23 cellular contexts compared by ENCODE assay signal in the genomic region with DNA sequence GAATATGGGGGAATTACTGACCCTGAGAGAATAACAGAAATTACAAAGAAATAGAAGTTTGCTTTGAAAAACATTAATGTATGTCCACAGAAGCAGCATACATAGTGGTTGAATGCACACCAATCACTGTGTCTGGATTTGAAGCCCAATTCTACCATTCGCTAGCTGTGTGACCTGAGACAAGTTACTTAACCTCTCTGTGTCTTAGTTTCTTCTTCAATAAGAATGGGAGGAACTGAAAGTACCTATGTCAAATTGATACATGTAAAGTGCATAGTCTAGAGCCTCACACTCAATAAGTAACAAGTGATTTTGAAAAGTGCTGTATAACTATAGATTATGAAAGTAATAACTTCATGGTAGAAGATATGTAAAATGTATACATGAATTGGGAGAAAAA.
A peak's percentile ranks its signal among the peaks of the same experiment; 100 is the strongest.
DNase-seq lines count a peak whose midpoint lies in the region; ATAC-seq, FAIRE-seq and TF ChIP-seq lines count a peak whose summit lies in the region.
"Had no signal": no experiment of that assay in that cellular context is flagged by ENCODE, and none has a peak within 500 bp of the region (broad histone marks: within the 10 kb centered on the region; RNA-seq: fewer than 3 reads in every experiment).

No MANE protein-coding gene starts in this region.

- no peak overlapping the region for H3K4me2 ChIP-seq in astrocyte (ENCODE audit: low read length)
- H3K4me2 ChIP-seq: KMS-11 had no signal

- TF ChIP-seq CTCF in astrocyte (IDR thresholded peaks at IDR 0.05; ENCODE audit: insufficient read depth, low read depth, low read length), result no peak
- TF ChIP-seq CTCF in osteocyte (IDR thresholded peaks at IDR 0.05), result no peak
- TF ChIP-seq CTCF in GM20000 (IDR thresholded peaks at IDR 0.05; ENCODE audit: extremely low read depth, missing control alignments), result no peak

- peaks cover 84% of the 10 kb centered on the region for H3K79me2 ChIP-seq in astrocyte (ENCODE audit: insufficient read depth, low read length)
- H3K79me2 ChIP-seq: parathyroid adenoma had no signal

- no peak overlapping the region for H3K4me3 ChIP-seq in astrocyte (ENCODE audit: insufficient read depth, low read depth, low read length)
- H3K4me3 ChIP-seq: BLaER1 treated with 17β-estradiol and CSF1 and Interleukin-3, amounts not matched to agents 10 nM and 100 nM; breast epithelium; dorsolateral prefrontal cortex; upper lobe of right lung had no signal

- no peak for FAIRE-seq in astrocyte (lab: Jason Lieb, UNC)
- no peak for FAIRE-seq in frontal cortex (lab: Jason Lieb, UNC)

- H3K4me3 Mint-ChIP-seq in IgD-negative memory B cell (peak overlapping the region; percentile 8 to 87 (median 73)), astrocyte (ENCODE audit: unreplicated experiment) (peak overlapping the region; percentile 28), osteocyte (ENCODE audit: unreplicated experiment) (no peak overlapping the region)
- H3K4me3 Mint-ChIP-seq: H9 had no signal

- H3K27me3 ChIP-seq in astrocyte (ENCODE audit: insufficient read depth, low read length), result no peaks in the 10 kb centered on the region
- H3K27me3 ChIP-seq: breast epithelium, dorsolateral prefrontal cortex, upper lobe of right lung had no signal

- H3K36me3 Mint-ChIP-seq in IgD-negative memory B cell, result peaks cover 2% of the 10 kb centered on the region
- H3K36me3 Mint-ChIP-seq in astrocyte (ENCODE audit: low read depth, unreplicated experiment), result peaks cover 7% of the 10 kb centered on the region
- H3K36me3 Mint-ChIP-seq in osteocyte (ENCODE audit: unreplicated experiment), result peaks cover 7% of the 10 kb centered on the region

- H3K27ac ChIP-seq in astrocyte (ENCODE audit: low read depth, low read length), result no peak overlapping the region
- H3K27ac ChIP-seq: 22Rv1; BLaER1 treated with 17β-estradiol and CSF1 and Interleukin-3, amounts not matched to agents 10 nM and 100 nM; dorsolateral prefrontal cortex; KMS-11; parathyroid adenoma; upper lobe of right lung had no signal

- no peaks in the 10 kb centered on the region for H3K9me3 ChIP-seq in astrocyte (ENCODE audit: insufficient read depth, low read depth, low read length)
- H3K9me3 ChIP-seq: BLaER1 treated with 17β-estradiol and CSF1 and Interleukin-3, amounts not matched to agents 10 nM and 100 nM; breast epithelium; upper lobe of right lung had no signal

- H3K27me3 Mint-ChIP-seq in IgD-negative memory B cell, result peaks cover under 1% of the 10 kb centered on the region
- H3K27me3 Mint-ChIP-seq in astrocyte (ENCODE audit: low read depth, unreplicated experiment), result no peaks in the 10 kb centered on the region
- no peaks in the 10 kb centered on the region for H3K27me3 Mint-ChIP-seq in osteocyte (ENCODE audit: unreplicated experiment)

- ATAC-seq in activated CD4-positive, CD25-positive, alpha-beta regulatory T cell treated with anti-CD3 and anti-CD28 coated beads, Interleukin-2, amount 50 U/mL, for 24 hours, result peak; percentile 40 to 48
- ATAC-seq: left ventricle myocardium superior, upper lobe of right lung had no signal

- no peak overlapping the region for H3K9ac ChIP-seq in astrocyte (ENCODE audit: low read length)
- H3K9ac ChIP-seq: BLaER1 treated with 17β-estradiol and CSF1 and Interleukin-3, amounts not matched to agents 10 nM and 100 nM; KMS-11; parathyroid adenoma had no signal

- H3K4me1 Mint-ChIP-seq in IgD-negative memory B cell, result peaks cover 37 to 57% (median 56%) of the 10 kb centered on the region in 3 donors
- peaks cover 44% of the 10 kb centered on the region for H3K4me1 Mint-ChIP-seq in astrocyte (ENCODE audit: low read depth, unreplicated experiment)
- peaks cover 55% of the 10 kb centered on the region for H3K4me1 Mint-ChIP-seq in osteocyte (ENCODE audit: unreplicated experiment)

- DNase-seq in activated CD4-positive, CD25-positive, alpha-beta regulatory T cell (lab: John Stamatoyannopoulos, UW), result no peak
- DNase-seq in astrocyte (ENCODE audit: low read depth) (no peak), osteocyte (ENCODE audit: extremely low spot score, unreplicated experiment) (no peak), hippocampal formation (lab: John Stamatoyannopoulos, UW) (no peak), GM20000 (ENCODE audit: low spot score) (no peak), frontal cortex (ENCODE audit: low spot score in 2 of 2) (no peak)
- DNase-seq: activated CD4-positive, alpha-beta T cell treated with anti-CD3 and anti-CD28 coated beads, Interleukin-2, amount 50 U/mL, for 1 hour; dorsolateral prefrontal cortex; erythroblast; H9; left ventricle myocardium superior; NCI-H1048; NCI-H526; OCI-M1; stimulated activated CD4-positive, alpha-beta T cell treated with anti-CD3 and anti-CD28 coated beads, Interleukin-4, amount 100 ng/mL, for 1 hour; upper lobe of right lung had no signal

- H3K4me1 ChIP-seq in astrocyte (ENCODE audit: insufficient read depth, low read length), result peaks cover 33% of the 10 kb centered on the region
- H3K4me1 ChIP-seq: breast epithelium, parathyroid adenoma had no signal

- H2AFZ ChIP-seq in astrocyte (ENCODE audit: low read depth, low read length), result no peak overlapping the region
- H2AFZ ChIP-seq: parathyroid adenoma had no signal

- H3K27ac Mint-ChIP-seq in IgD-negative memory B cell (peak overlapping the region; percentile 23 to 97 (median 86)), astrocyte (ENCODE audit: unreplicated experiment) (no peak overlapping the region), osteocyte (ENCODE audit: unreplicated experiment) (peak overlapping the region; percentile 54)
- H3K27ac Mint-ChIP-seq: H9 had no signal

- H3K9me3 Mint-ChIP-seq in IgD-negative memory B cell, result no peaks in the 10 kb centered on the region
- no peaks in the 10 kb centered on the region for H3K9me3 Mint-ChIP-seq in astrocyte (ENCODE audit: unreplicated experiment)
- H3K9me3 Mint-ChIP-seq in osteocyte (ENCODE audit: unreplicated experiment), result no peaks in the 10 kb centered on the region
- H3K9me3 Mint-ChIP-seq: H9 had no signal

- no peaks in the 10 kb centered on the region for H3K36me3 ChIP-seq in astrocyte (ENCODE audit: insufficient read depth, low read length)
- H3K36me3 ChIP-seq: breast epithelium, upper lobe of right lung had no signal

- peaks cover 20% of the 10 kb centered on the region for H4K20me1 ChIP-seq in astrocyte (ENCODE audit: insufficient read depth, low read length)
